ENCODE assay signal across 9 cellular contexts in the genomic region with DNA sequence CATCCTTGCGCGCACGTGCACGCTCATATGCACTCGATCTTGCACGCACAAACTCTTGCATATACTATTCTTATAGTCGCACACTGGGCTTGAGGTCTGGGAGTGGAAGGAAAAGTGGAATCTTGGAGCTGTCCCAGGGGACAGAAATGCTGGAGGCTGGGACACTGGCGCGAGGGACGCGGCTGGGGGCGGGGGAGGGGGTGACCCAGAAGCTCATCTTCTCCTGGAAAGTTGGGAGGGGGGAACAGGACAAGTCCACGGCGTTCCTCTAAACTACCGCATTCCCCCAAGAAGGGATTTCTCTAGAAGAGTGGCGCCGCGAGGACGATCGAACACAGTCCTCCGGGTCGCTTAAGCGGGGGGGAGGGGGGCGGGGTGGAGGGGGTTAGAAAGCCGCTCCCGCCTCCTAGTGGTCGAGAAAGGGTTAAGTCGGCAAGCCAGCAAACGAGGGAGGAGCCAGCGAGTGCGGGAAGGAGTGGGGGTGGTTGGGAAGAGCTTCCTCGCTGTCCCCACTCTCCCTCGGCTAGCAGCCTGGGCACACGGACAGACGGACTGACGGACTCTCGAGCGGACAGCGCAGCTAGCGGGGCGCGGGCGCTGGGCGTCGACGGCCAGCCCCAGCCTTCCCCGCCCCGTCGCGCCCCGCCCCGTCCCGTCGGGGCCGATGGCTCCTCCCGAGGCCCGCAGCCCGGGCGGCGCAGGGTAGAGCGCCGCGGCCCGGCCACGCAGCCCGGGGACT. TPM values are rescaled to one million over a fixed set of nuclear protein-coding genes. Genes with fewer than 3 reads are reported as not detected.
DNase-seq lines count a peak whose midpoint lies in the region; ATAC-seq, FAIRE-seq and TF ChIP-seq lines count a peak whose summit lies in the region.
"Had no signal": no experiment of that assay in that cellular context is flagged by ENCODE, and none has a peak within 500 bp of the region (broad histone marks: within the 10 kb centered on the region; RNA-seq: fewer than 3 reads in every experiment).

A gene (plus strand): TSS at position 512 of the 739 bp plus-strand sequence. CDS start 338 bp downstream, outside the sequence.

- peak; percentile 27; the same call in 1 of the 2 replicates for TF ChIP-seq CTCF in KMS-11 (conservative IDR thresholded peaks at IDR 0.05; ENCODE audit: low read depth, low read length)
- TF ChIP-seq CTCF in astrocyte (IDR thresholded peaks at IDR 0.05; ENCODE audit: insufficient read depth, low read depth, low read length): no peak
- TF ChIP-seq CTCF in smooth muscle cell (IDR thresholded peaks at IDR 0.05; ENCODE audit: borderline replicate concordance, insufficient read depth, poor library complexity, severe bottlenecking): peak; percentile 18

- peak within 1 kb of the TSS; percentile 68; the same call in 1 of the 2 replicates for H3K9ac ChIP-seq in KMS-11
- H3K9ac ChIP-seq in astrocyte (ENCODE audit: low read length): no peak within 1 kb of the TSS
- H3K9ac ChIP-seq in iPS-18a (ENCODE audit: low read length): peak within 1 kb of the TSS; percentile 33
- H3K9ac ChIP-seq in smooth muscle cell (ENCODE audit: low read depth): no peak within 1 kb of the TSS

- DNase-seq in activated CD4-positive, alpha-beta T cell treated with anti-CD3 and anti-CD28 coated beads for 36 hours: peak; percentile 81
- DNase-seq in activated CD4-positive, alpha-beta T cell treated with anti-CD3 and anti-CD28 coated beads for 1 hour: no peak
- DNase-seq in SK-MEL-5 (ENCODE audit: low read depth, low spot score) (peak; percentile 57), astrocyte (ENCODE audit: low read depth) (peak; percentile 11), smooth muscle cell (lab: John Stamatoyannopoulos, UW; ENCODE audit: unreplicated experiment) (no peak), GF-D8 (lab: John Stamatoyannopoulos, UW) (no peak)

- H3K4me3 ChIP-seq in KMS-11 (IDR thresholded peaks at IDR 0.05; ENCODE audit: insufficient read depth, low read depth, low read length) (no peak within 1 kb of the TSS), astrocyte (ENCODE audit: insufficient read depth, low read depth, low read length) (peak within 1 kb of the TSS; percentile 17), iPS-18a (ENCODE audit: low read length) (peak within 1 kb of the TSS; percentile 53), smooth muscle cell (peak within 1 kb of the TSS; percentile 33)

- in situ Hi-C loops in SK-MEL-5 (cut with HindIII; ENCODE audit: low pct_unique_long_range_greater_than_20kb, low sequenced_read_pairs): no loop called here

- CTCF ChIA-PET in activated CD4-positive, alpha-beta T cell treated with anti-CD3 and anti-CD28 coated beads for 36 hours (lab: Charles Lee): interaction anchor here (0.6 to 6.3 kb wide), 13 partner anchors 12 to 339 kb away, joined by 3 to 124 read pairs (median 4); a partner anchor contains a TSS

- no peaks in the 10 kb centered on the region for H3K36me3 Mint-ChIP-seq in activated CD4-positive, alpha-beta T cell treated with anti-CD3 and anti-CD28 coated beads for 36 hours (ENCODE audit: low read depth)
- H3K36me3 Mint-ChIP-seq in astrocyte (ENCODE audit: low read depth, unreplicated experiment): no peaks in the 10 kb centered on the region

- H3K27ac ChIP-seq in KMS-11 (no peak within 1 kb of the TSS), astrocyte (ENCODE audit: low read depth, low read length) (no peak within 1 kb of the TSS), iPS-18a (ENCODE audit: low read length) (no peak within 1 kb of the TSS), smooth muscle cell (ENCODE audit: low read depth) (no peak within 1 kb of the TSS)

- no peaks in the 10 kb centered on the region for H3K36me3 ChIP-seq in KMS-11 (ENCODE audit: insufficient read depth)
- no peaks in the 10 kb centered on the region for H3K36me3 ChIP-seq in astrocyte (ENCODE audit: insufficient read depth, low read length)
- H3K36me3 ChIP-seq in iPS-18a (ENCODE audit: control insufficient read depth, low read depth, low read length): no peaks in the 10 kb centered on the region
- H3K36me3 ChIP-seq in smooth muscle cell (ENCODE audit: low read depth): no peaks in the 10 kb centered on the region

- H3K4me1 ChIP-seq in KMS-11 (ENCODE audit: low read depth, poor library complexity, severe bottlenecking): peaks cover 16% of the 10 kb centered on the region
- H3K4me1 ChIP-seq in astrocyte (ENCODE audit: insufficient read depth, low read length): peaks cover 13% of the 10 kb centered on the region
- H3K4me1 ChIP-seq in iPS-18a (ENCODE audit: control insufficient read depth, low read depth, low read length): peaks cover 25% of the 10 kb centered on the region
- peaks cover 17% of the 10 kb centered on the region for H3K4me1 ChIP-seq in smooth muscle cell (ENCODE audit: low read depth)

- peak within 1 kb of the TSS; percentile 17 for H3K27ac Mint-ChIP-seq in activated CD4-positive, alpha-beta T cell treated with anti-CD3 and anti-CD28 coated beads for 36 hours
- H3K27ac Mint-ChIP-seq in astrocyte (ENCODE audit: unreplicated experiment): no peak within 1 kb of the TSS

- H3K79me2 ChIP-seq in KMS-11 (ENCODE audit: insufficient read depth, low read depth) (no peaks in the 10 kb centered on the region), astrocyte (ENCODE audit: insufficient read depth, low read length) (no peaks in the 10 kb centered on the region), smooth muscle cell (ENCODE audit: low read depth) (no peaks in the 10 kb centered on the region)

- no peaks in the 10 kb centered on the region for H3F3A ChIP-seq in smooth muscle cell (ENCODE audit: low read depth)

- H2AFZ ChIP-seq in KMS-11 (ENCODE audit: low read depth) (peak within 1 kb of the TSS; percentile 66), astrocyte (ENCODE audit: low read depth, low read length) (peak within 1 kb of the TSS; percentile 73), smooth muscle cell (ENCODE audit: low read depth) (no peak within 1 kb of the TSS)

- H4K20me1 ChIP-seq in KMS-11 (ENCODE audit: insufficient read depth): no peaks in the 10 kb centered on the region
- peaks cover 9% of the 10 kb centered on the region for H4K20me1 ChIP-seq in astrocyte (ENCODE audit: insufficient read depth, low read length)
- no peaks in the 10 kb centered on the region for H4K20me1 ChIP-seq in smooth muscle cell (ENCODE audit: low read depth)

- H3K9me3 Mint-ChIP-seq in activated CD4-positive, alpha-beta T cell treated with anti-CD3 and anti-CD28 coated beads for 36 hours (ENCODE audit: low read depth): no peaks in the 10 kb centered on the region
- H3K9me3 Mint-ChIP-seq in astrocyte (ENCODE audit: unreplicated experiment): no peaks in the 10 kb centered on the region

- peaks cover 27% of the 10 kb centered on the region for H3K4me1 Mint-ChIP-seq in activated CD4-positive, alpha-beta T cell treated with anti-CD3 and anti-CD28 coated beads for 36 hours
- H3K4me1 Mint-ChIP-seq in astrocyte (ENCODE audit: low read depth, unreplicated experiment): peaks cover 5% of the 10 kb centered on the region

- peaks cover 19% of the 10 kb centered on the region for H3K27me3 ChIP-seq in KMS-11 (ENCODE audit: insufficient read depth, low read depth)
- peaks cover 53% of the 10 kb centered on the region for H3K27me3 ChIP-seq in astrocyte (ENCODE audit: insufficient read depth, low read length)
- peaks cover 60% of the 10 kb centered on the region for H3K27me3 ChIP-seq in iPS-18a (ENCODE audit: control insufficient read depth, insufficient read depth, low read length)
- peaks cover 91% of the 10 kb centered on the region for H3K27me3 ChIP-seq in smooth muscle cell (ENCODE audit: low read depth)

- FAIRE-seq in astrocyte (lab: Jason Lieb, UNC): no peak
- FAIRE-seq: islet of Langerhans had no signal

- peak within 1 kb of the TSS; percentile 85 for H3K4me2 ChIP-seq in KMS-11
- H3K4me2 ChIP-seq in astrocyte (ENCODE audit: low read length): peak within 1 kb of the TSS; percentile 81
- H3K4me2 ChIP-seq in smooth muscle cell: peak within 1 kb of the TSS; percentile 79

- peaks cover 25% of the 10 kb centered on the region for H3K27me3 Mint-ChIP-seq in activated CD4-positive, alpha-beta T cell treated with anti-CD3 and anti-CD28 coated beads for 36 hours
- H3K27me3 Mint-ChIP-seq in astrocyte (ENCODE audit: low read depth, unreplicated experiment): peaks cover 71% of the 10 kb centered on the region

- peak; percentile 55 for ATAC-seq in activated CD4-positive, alpha-beta T cell treated with anti-CD3 and anti-CD28 coated beads for 36 hours

- 1% methylated on average over 25 of the region's 66 CpGs for WGBS in smooth muscle cell (ENCODE audit: low lambda C conversion rate)

- POLR2A ChIA-PET in activated CD4-positive, alpha-beta T cell treated with anti-CD3 and anti-CD28 coated beads for 36 hours (lab: Charles Lee): interaction anchor here (0.7 to 1.2 kb wide), 2 partner anchors 18 to 108 kb away, joined by 3 to 4 read pairs; no protein-coding TSS in a partner anchor

- no peaks in the 10 kb centered on the region for H3K9me3 ChIP-seq in astrocyte (ENCODE audit: insufficient read depth, low read depth, low read length)
- no peaks in the 10 kb centered on the region for H3K9me3 ChIP-seq in iPS-18a (ENCODE audit: control insufficient read depth, low read depth, low read length)
- H3K9me3 ChIP-seq in smooth muscle cell (replicated peaks; ENCODE audit: low read depth): no peaks in the 10 kb centered on the region

- intact Hi-C loops in activated CD4-positive, alpha-beta T cell treated with anti-CD3 and anti-CD28 coated beads for 36 hours (cut with DNase I, micrococcal nuclease): loop anchor here in 1 of 2 experiments (1.0 kb wide), 4 partner anchors 16 to 108 kb away; a partner anchor contains a TSS

- H3K4me3 Mint-ChIP-seq in activated CD4-positive, alpha-beta T cell treated with anti-CD3 and anti-CD28 coated beads for 36 hours: peak within 1 kb of the TSS; percentile 71
- peak within 1 kb of the TSS; percentile 79 for H3K4me3 Mint-ChIP-seq in astrocyte (ENCODE audit: unreplicated experiment)

RNA-seq across cellular contexts. Expression of the gene that starts here (rescaled TPM):
- total RNA-seq in activated CD4-positive, alpha-beta T cell treated with anti-CD3 and anti-CD28 coated beads for 36 hours: under 1 TPM; 0.33 to 0.39 TPM
- 0.29 and 1.1 TPM in 2 replicates for total RNA-seq in SK-MEL-5 (2014; rRNA removed; shearing (Covaris generic))
- polyA plus RNA-seq in SK-MEL-5 (2015; cell fraction: cytosol; rRNA removed): 6.4 and 7.8 TPM in 2 replicates
- 3.2 and 3.6 TPM in 2 replicates for polyA plus RNA-seq in SK-MEL-5 (2015; cell fraction: nucleus; rRNA removed)
- total RNA-seq in astrocyte (0.50 and 0.65 TPM in 2 replicates), smooth muscle cell (0.18 TPM in 1 of 2 replicates, not detected in the other)
- polyA plus RNA-seq in smooth muscle cell: 0.34 and 0.76 TPM in 2 replicates

Comparison
In these comparisons a context has a peak if more than half of its experiments do, and no peak if none do; other contexts are left out.
1. Peak in DNase-seq and ATAC-seq in activated CD4-positive, alpha-beta T cell treated with anti-CD3 and anti-CD28 coated beads for 36 hours; RNA of the gene not detected or under 1 TPM.
2. Peak in DNase-seq, H3K4me3 ChIP-seq and H3K4me2 ChIP-seq in astrocyte; RNA of the gene not detected or under 1 TPM.
3. H3K9ac ChIP-seq: peak in KMS-11 (single experiment) and iPS-18a (single experiment); none in astrocyte (single experiment) and smooth muscle cell (single experiment).
4. Peak in every context shown above with its lines, with median percentiles within 50 percentile points of each other: H3K4me2 ChIP-seq.